1 cellular context compared by ENCODE assay signal in genomic region chr13:33445024-33445423, GRCh38.
TF ChIP-seq lines count a peak whose summit lies in the region.

No MANE protein-coding gene starts in this region.

TF ChIP-seq in HepG2, 621 proteins besides CTCF, POLR2A, EP300 and RAD21 (continued from another document):
- TF ChIP-seq, protein P1, sequence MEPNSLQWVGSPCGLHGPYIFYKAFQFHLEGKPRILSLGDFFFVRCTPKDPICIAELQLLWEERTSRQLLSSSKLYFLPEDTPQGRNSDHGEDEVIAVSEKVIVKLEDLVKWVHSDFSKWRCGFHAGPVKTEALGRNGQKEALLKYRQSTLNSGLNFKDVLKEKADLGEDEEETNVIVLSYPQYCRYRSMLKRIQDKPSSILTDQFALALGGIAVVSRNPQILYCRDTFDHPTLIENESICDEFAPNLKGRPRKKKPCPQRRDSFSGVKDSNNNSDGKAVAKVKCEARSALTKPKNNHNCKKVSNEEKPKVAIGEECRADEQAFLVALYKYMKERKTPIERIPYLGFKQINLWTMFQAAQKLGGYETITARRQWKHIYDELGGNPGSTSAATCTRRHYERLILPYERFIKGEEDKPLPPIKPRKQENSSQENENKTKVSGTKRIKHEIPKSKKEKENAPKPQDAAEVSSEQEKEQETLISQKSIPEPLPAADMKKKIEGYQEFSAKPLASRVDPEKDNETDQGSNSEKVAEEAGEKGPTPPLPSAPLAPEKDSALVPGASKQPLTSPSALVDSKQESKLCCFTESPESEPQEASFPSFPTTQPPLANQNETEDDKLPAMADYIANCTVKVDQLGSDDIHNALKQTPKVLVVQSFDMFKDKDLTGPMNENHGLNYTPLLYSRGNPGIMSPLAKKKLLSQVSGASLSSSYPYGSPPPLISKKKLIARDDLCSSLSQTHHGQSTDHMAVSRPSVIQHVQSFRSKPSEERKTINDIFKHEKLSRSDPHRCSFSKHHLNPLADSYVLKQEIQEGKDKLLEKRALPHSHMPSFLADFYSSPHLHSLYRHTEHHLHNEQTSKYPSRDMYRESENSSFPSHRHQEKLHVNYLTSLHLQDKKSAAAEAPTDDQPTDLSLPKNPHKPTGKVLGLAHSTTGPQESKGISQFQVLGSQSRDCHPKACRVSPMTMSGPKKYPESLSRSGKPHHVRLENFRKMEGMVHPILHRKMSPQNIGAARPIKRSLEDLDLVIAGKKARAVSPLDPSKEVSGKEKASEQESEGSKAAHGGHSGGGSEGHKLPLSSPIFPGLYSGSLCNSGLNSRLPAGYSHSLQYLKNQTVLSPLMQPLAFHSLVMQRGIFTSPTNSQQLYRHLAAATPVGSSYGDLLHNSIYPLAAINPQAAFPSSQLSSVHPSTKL (CRISPR knock-in tag; IDR thresholded peaks at IDR 0.05) = peak; percentile 41; the same call in 1 of the 2 replicates
- TF ChIP-seq GATAD2A (CRISPR knock-in tag; IDR thresholded peaks at IDR 0.05) = peak; percentile 38; the same call in 1 of the 2 replicates
- peak; percentile 69 for TF ChIP-seq BCL6 (CRISPR knock-in tag; IDR thresholded peaks at IDR 0.05)
- TF ChIP-seq RARA (CRISPR knock-in tag; IDR thresholded peaks at IDR 0.05) = peak; percentile 55
- TF ChIP-seq NR2F2 (IDR thresholded peaks at IDR 0.05; ENCODE audit: borderline replicate concordance, low read depth) = 0 out of 2 replicates have a peak, but pooled peaks have one; percentile 46
- peak; percentile 36; the same call in 1 of the 2 replicates for TF ChIP-seq ARID3A (IDR thresholded peaks at IDR 0.05; ENCODE audit: low read depth, low read length)
- TF ChIP-seq SOX5 (CRISPR knock-in tag; IDR thresholded peaks at IDR 0.05; ENCODE audit: borderline replicate concordance) = peak; percentile 70; the same call in 1 of the 2 replicates
- TF ChIP-seq TCF7 (IDR thresholded peaks at IDR 0.05; ENCODE audit: low read depth) = peak; percentile 25; the same call in 1 of the 2 replicates
- no peak for TF ChIP-seq PHB2 (IDR thresholded peaks at IDR 0.05; ENCODE audit: partially characterized antibody)
- no peak for TF ChIP-seq SOX6 (IDR thresholded peaks at IDR 0.05)
- TF ChIP-seq SOX6 (CRISPR knock-in tag; IDR thresholded peaks at IDR 0.05) = peak; percentile 62; the same call in 1 of the 2 replicates
- TF ChIP-seq ZNF790 (CRISPR knock-in tag; IDR thresholded peaks at IDR 0.05; ENCODE audit: borderline replicate concordance) = no peak
- no peak for TF ChIP-seq FOXA1 (IDR thresholded peaks at IDR 0.05)
- peak; percentile 12; the same call in 1 of the 2 replicates for TF ChIP-seq FOXA1 (CRISPR knock-in tag; IDR thresholded peaks at IDR 0.05)
